In the genomic region with DNA sequence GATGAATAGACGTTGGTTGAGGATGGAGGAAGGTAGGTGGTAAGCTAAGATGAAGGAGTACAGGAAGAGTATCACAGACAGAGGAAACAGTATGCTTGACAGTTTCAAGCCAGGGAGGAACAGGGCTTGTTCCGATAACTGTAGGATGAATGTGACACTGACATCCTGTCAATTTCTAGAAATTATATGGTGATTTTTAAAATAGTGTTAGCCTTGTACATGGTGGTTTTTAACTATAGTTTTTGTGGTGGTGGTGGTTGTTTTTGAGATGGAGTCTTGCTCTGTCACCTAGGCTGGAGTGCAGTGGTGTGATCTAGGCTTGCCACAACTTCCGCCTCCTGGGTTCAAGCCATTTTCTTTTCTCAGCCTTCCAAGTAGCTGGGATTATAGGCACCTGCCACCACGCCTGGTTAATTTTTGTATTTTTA, we compare ENCODE assay signal across 2 cellular contexts.
TF ChIP-seq lines count a peak whose summit lies in the region.

No MANE protein-coding gene starts in this region.

TF ChIP-seq in SK-N-SH, 30 proteins besides CTCF, POLR2A, EP300 and RAD21 (continued from another document):
- TF ChIP-seq, protein P1, sequence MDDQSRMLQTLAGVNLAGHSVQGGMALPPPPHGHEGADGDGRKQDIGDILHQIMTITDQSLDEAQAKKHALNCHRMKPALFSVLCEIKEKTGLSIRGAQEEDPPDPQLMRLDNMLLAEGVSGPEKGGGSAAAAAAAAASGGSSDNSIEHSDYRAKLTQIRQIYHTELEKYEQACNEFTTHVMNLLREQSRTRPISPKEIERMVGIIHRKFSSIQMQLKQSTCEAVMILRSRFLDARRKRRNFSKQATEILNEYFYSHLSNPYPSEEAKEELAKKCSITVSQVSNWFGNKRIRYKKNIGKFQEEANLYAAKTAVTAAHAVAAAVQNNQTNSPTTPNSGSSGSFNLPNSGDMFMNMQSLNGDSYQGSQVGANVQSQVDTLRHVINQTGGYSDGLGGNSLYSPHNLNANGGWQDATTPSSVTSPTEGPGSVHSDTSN (IDR thresholded peaks at IDR 0.05) = no peak
- TF ChIP-seq RXRA (IDR thresholded peaks at IDR 0.05; ENCODE audit: borderline replicate concordance, low read depth) (no peak), GABPA (IDR thresholded peaks at IDR 0.05; ENCODE audit: low read depth) (no peak), ELF1 (IDR thresholded peaks at IDR 0.05) (no peak), FOXJ3 (CRISPR knock-in tag; IDR thresholded peaks at IDR 0.05) (no peak)
- TF ChIP-seq, protein P2, sequence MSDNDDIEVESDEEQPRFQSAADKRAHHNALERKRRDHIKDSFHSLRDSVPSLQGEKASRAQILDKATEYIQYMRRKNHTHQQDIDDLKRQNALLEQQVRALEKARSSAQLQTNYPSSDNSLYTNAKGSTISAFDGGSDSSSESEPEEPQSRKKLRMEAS (IDR thresholded peaks at IDR 0.05; ENCODE audit: low read depth) = no peak

TF ChIP-seq in SK-N-SH treated with all-trans-retinoic acid at 6 μM for 48 hours, 23 proteins besides CTCF, POLR2A, EP300 and RAD21 (continued from another document):
- TF ChIP-seq, protein P3, sequence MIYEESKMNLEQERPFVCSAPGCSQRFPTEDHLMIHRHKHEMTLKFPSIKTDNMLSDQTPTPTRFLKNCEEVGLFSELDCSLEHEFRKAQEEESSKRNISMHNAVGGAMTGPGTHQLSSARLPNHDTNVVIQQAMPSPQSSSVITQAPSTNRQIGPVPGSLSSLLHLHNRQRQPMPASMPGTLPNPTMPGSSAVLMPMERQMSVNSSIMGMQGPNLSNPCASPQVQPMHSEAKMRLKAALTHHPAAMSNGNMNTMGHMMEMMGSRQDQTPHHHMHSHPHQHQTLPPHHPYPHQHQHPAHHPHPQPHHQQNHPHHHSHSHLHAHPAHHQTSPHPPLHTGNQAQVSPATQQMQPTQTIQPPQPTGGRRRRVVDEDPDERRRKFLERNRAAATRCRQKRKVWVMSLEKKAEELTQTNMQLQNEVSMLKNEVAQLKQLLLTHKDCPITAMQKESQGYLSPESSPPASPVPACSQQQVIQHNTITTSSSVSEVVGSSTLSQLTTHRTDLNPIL (CRISPR knock-in tag; IDR thresholded peaks at IDR 0.05; ENCODE audit: low read depth) = no peak
- TF ChIP-seq, protein P4, sequence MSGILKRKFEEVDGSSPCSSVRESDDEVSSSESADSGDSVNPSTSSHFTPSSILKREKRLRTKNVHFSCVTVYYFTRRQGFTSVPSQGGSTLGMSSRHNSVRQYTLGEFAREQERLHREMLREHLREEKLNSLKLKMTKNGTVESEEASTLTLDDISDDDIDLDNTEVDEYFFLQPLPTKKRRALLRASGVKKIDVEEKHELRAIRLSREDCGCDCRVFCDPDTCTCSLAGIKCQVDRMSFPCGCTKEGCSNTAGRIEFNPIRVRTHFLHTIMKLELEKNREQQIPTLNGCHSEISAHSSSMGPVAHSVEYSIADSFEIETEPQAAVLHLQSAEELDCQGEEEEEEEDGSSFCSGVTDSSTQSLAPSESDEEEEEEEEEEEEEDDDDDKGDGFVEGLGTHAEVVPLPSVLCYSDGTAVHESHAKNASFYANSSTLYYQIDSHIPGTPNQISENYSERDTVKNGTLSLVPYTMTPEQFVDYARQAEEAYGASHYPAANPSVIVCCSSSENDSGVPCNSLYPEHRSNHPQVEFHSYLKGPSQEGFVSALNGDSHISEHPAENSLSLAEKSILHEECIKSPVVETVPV (CRISPR knock-in tag; IDR thresholded peaks at IDR 0.05) = no peak
- TF ChIP-seq ZFP3 (CRISPR knock-in tag; IDR thresholded peaks at IDR 0.05) (no peak), SNAI2 (CRISPR knock-in tag; IDR thresholded peaks at IDR 0.05) (no peak), ISL1 (CRISPR knock-in tag; IDR thresholded peaks at IDR 0.05) (no peak), ZC3H10 (CRISPR knock-in tag; IDR thresholded peaks at IDR 0.05) (no peak), PPARA (CRISPR knock-in tag; IDR thresholded peaks at IDR 0.05; ENCODE audit: borderline replicate concordance) (no peak), ZNF8 (CRISPR knock-in tag; IDR thresholded peaks at IDR 0.05) (no peak), GLIS3 (CRISPR knock-in tag; IDR thresholded peaks at IDR 0.05) (no peak), ESRRG (CRISPR knock-in tag; IDR thresholded peaks at IDR 0.05) (no peak), ZFP30 (CRISPR knock-in tag; IDR thresholded peaks at IDR 0.05) (no peak), ZNF70 (CRISPR knock-in tag; IDR thresholded peaks at IDR 0.05) (no peak), RARB (CRISPR knock-in tag; IDR thresholded peaks at IDR 0.05) (no peak)
- TF ChIP-seq, protein P5, sequence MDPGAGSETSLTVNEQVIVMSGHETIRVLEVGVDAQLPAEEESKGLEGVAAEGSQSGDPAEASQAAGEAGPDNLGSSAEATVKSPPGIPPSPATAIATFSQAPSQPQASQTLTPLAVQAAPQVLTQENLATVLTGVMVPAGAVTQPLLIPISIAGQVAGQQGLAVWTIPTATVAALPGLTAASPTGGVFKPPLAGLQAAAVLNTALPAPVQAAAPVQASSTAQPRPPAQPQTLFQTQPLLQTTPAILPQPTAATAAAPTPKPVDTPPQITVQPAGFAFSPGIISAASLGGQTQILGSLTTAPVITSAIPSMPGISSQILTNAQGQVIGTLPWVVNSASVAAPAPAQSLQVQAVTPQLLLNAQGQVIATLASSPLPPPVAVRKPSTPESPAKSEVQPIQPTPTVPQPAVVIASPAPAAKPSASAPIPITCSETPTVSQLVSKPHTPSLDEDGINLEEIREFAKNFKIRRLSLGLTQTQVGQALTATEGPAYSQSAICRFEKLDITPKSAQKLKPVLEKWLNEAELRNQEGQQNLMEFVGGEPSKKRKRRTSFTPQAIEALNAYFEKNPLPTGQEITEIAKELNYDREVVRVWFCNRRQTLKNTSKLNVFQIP (CRISPR knock-in tag; IDR thresholded peaks at IDR 0.05; ENCODE audit: borderline replicate concordance, low read depth) = no peak
